9 cellular contexts compared by ENCODE assay signal in genomic region chr12:46374286-46374685, GRCh38. TPM values are rescaled to one million over a fixed set of nuclear protein-coding genes. Genes with fewer than 3 reads are reported as not detected.
A peak's percentile ranks its signal among the peaks of the same experiment; 100 is the strongest.
DNase-seq lines count a peak whose midpoint lies in the region; ATAC-seq and TF ChIP-seq lines count a peak whose summit lies in the region.
"Had no signal": no experiment of that assay in that cellular context is flagged by ENCODE, and none has a peak within 500 bp of the region (broad histone marks: within the 10 kb centered on the region; RNA-seq: fewer than 3 reads in every experiment).

No MANE protein-coding gene starts in this region.

- H3K9ac ChIP-seq in mammary epithelial cell (ENCODE audit: insufficient read depth, low read length): no peak overlapping the region

- TF ChIP-seq CTCF in MCF 10A (IDR thresholded peaks at IDR 0.05; ENCODE audit: unreplicated experiment) (no peak), mammary epithelial cell (conservative IDR thresholded peaks at IDR 0.05 in 1 of 2, IDR thresholded peaks at IDR 0.05 in 1 of 2; ENCODE audit: extremely low read depth in 1 of 2, insufficient read depth in 1 of 2, low read depth in 1 of 2, low read length in 2 of 2) (no peak), mesothelial cell of epicardium (IDR thresholded peaks at IDR 0.05; ENCODE audit: unreplicated experiment) (no peak), upper lobe of right lung (IDR thresholded peaks at IDR 0.05) (no peak)

- CTCF ChIA-PET in MCF 10A (lab: Yijun Ruan, JAX): interaction anchor here (1.0 to 1.5 kb wide), 2 partner anchors 178 to 302 kb away, joined by 3 read pairs; no protein-coding TSS in a partner anchor
- CTCF ChIA-PET in mammary epithelial cell (lab: Charles Lee; ENCODE audit: low non-redundant PET): no interaction called here

- no peak overlapping the region for H3K27ac ChIP-seq in mammary epithelial cell (ENCODE audit: insufficient read depth, low read depth, low read length)
- peak overlapping the region; percentile 98 for H3K27ac ChIP-seq in upper lobe of right lung
- H3K27ac ChIP-seq: cardiac muscle cell had no signal

- H3K4me2 ChIP-seq in mammary epithelial cell (ENCODE audit: insufficient read depth, low read depth, low read length): no peak overlapping the region

- no peak overlapping the region for H2AFZ ChIP-seq in mammary epithelial cell (ENCODE audit: low read depth, low read length)

- in situ Hi-C loops in mammary epithelial cell (cut with MboI; ENCODE audit: low sequenced_read_pairs in 2 of 2): no loop called here

- H3K36me3 Mint-ChIP-seq in MCF 10A (ENCODE audit: insufficient read depth, unreplicated experiment) (peaks cover 41% of the 10 kb centered on the region), mesothelial cell of epicardium (peaks cover 8% of the 10 kb centered on the region)
- H3K36me3 Mint-ChIP-seq in activated naive CD8-positive, alpha-beta T cell: peaks cover 14% of the 10 kb centered on the region

- no peaks in the 10 kb centered on the region for H3K27me3 Mint-ChIP-seq in MCF 10A (ENCODE audit: insufficient read depth, unreplicated experiment)
- no peaks in the 10 kb centered on the region for H3K27me3 Mint-ChIP-seq in activated naive CD8-positive, alpha-beta T cell
- peaks cover 5% of the 10 kb centered on the region for H3K27me3 Mint-ChIP-seq in mesothelial cell of epicardium (ENCODE audit: low read depth)

- dilution Hi-C loops in mammary epithelial cell (cut with HindIII; ENCODE audit: low sequenced_read_pairs): loop anchor here (25.0 kb wide), 1 partner anchor 638 kb away; no protein-coding TSS in a partner anchor

- 74% methylated on average over 1 of the region's 1 CpG for WGBS in mammary epithelial cell (ENCODE audit: low coverage, missing lambda C conversion rate)

- POLR2A ChIA-PET in MCF 10A (lab: Yijun Ruan, JAX): interaction anchor here (0.6 to 15.1 kb wide), 8 partner anchors 7 to 304 kb away, joined by 3 to 302 read pairs (median 4); partner anchors contain the start of gene SLC38A2

- H3K9me3 ChIP-seq in mammary epithelial cell (replicated peaks; ENCODE audit: insufficient read depth, low read length) (no peaks in the 10 kb centered on the region), upper lobe of right lung (no peaks in the 10 kb centered on the region)

- ATAC-seq in upper lobe of right lung: no peak
- ATAC-seq in GM18498 (IDR thresholded peaks at IDR 0.05; ENCODE audit: unreplicated experiment): no peak

- no peak for DNase-seq in MCF 10A (ENCODE audit: unreplicated experiment)
- DNase-seq in mammary epithelial cell: no peak
- no peak for DNase-seq in mesothelial cell of epicardium (ENCODE audit: low spot score in 2 of 2, unreplicated experiment in 2 of 2)
- no peak for DNase-seq in upper lobe of right lung
- DNase-seq in NCI-H82 treated with DMSO at 0.1 percent for 48 hours (lab: John Stamatoyannopoulos, UW; ENCODE audit: unreplicated experiment): no peak
- DNase-seq in activated gamma-delta T cell treated with Interleukin-2 at 50 U/mL for 16 hours: no peak

- BruUV-seq in MCF 10A (replicated peaks; lab: Mats Ljungman, UMichigan) (no TSS peak), mammary epithelial cell (replicated peaks; lab: Mats Ljungman, UMichigan) (no TSS peak)

- H3K4me1 Mint-ChIP-seq in MCF 10A (ENCODE audit: insufficient read depth, unreplicated experiment): peaks cover 12% of the 10 kb centered on the region
- peaks cover 38% of the 10 kb centered on the region for H3K4me1 Mint-ChIP-seq in activated naive CD8-positive, alpha-beta T cell (ENCODE audit: low read depth)
- H3K4me1 Mint-ChIP-seq in mesothelial cell of epicardium: peaks cover 33% of the 10 kb centered on the region

- H3K4me3 ChIP-seq in mammary epithelial cell (replicated peaks in 1 of 3; ENCODE audit: insufficient read depth in 1 of 3, low read depth in 2 of 3, low read length in 3 of 3) (no peak overlapping the region), upper lobe of right lung (peak overlapping the region; percentile 92)

- intact Hi-C loops in MCF 10A (cut with micrococcal nuclease): loop anchor here (5.0 kb wide), 3 partner anchors 222 to 648 kb away; no protein-coding TSS in a partner anchor
- intact Hi-C loops in mammary epithelial cell (cut with micrococcal nuclease): loop anchor here (5.0 kb wide), 2 partner anchors 558 to 648 kb away; no protein-coding TSS in a partner anchor
- intact Hi-C loops in upper lobe of right lung (cut with DNase I): no loop called here

- no peaks in the 10 kb centered on the region for H3K9me3 Mint-ChIP-seq in MCF 10A (ENCODE audit: unreplicated experiment)
- no peaks in the 10 kb centered on the region for H3K9me3 Mint-ChIP-seq in activated naive CD8-positive, alpha-beta T cell (ENCODE audit: low read depth)
- no peaks in the 10 kb centered on the region for H3K9me3 Mint-ChIP-seq in mesothelial cell of epicardium

- H3K4me3 Mint-ChIP-seq in MCF 10A (ENCODE audit: unreplicated experiment): peak overlapping the region; percentile 93
- H3K4me3 Mint-ChIP-seq in activated naive CD8-positive, alpha-beta T cell: peak overlapping the region; percentile 98
- peak overlapping the region; percentile 95 for H3K4me3 Mint-ChIP-seq in mesothelial cell of epicardium

- no peaks in the 10 kb centered on the region for H3K27me3 ChIP-seq in mammary epithelial cell (ENCODE audit: insufficient read depth, low read length)
- no peaks in the 10 kb centered on the region for H3K27me3 ChIP-seq in upper lobe of right lung
- H3K27me3 ChIP-seq: cardiac muscle cell had no signal

- no peak overlapping the region for H3K27ac Mint-ChIP-seq in MCF 10A (ENCODE audit: low read depth, unreplicated experiment)
- H3K27ac Mint-ChIP-seq in activated naive CD8-positive, alpha-beta T cell: peak overlapping the region; percentile 95
- H3K27ac Mint-ChIP-seq in mesothelial cell of epicardium: no peak overlapping the region

- peaks cover 14% of the 10 kb centered on the region for H4K20me1 ChIP-seq in mammary epithelial cell (ENCODE audit: insufficient read depth, low read length)

- H3K36me3 ChIP-seq in mammary epithelial cell (ENCODE audit: insufficient read depth, low read length) (peaks cover 19% of the 10 kb centered on the region), upper lobe of right lung (peaks cover 19% of the 10 kb centered on the region)

- peaks cover 46% of the 10 kb centered on the region for H3K79me2 ChIP-seq in mammary epithelial cell (ENCODE audit: insufficient read depth, low read length)

- H3K4me1 ChIP-seq in mammary epithelial cell (ENCODE audit: insufficient read depth, low read length): peaks cover 10% of the 10 kb centered on the region
- H3K4me1 ChIP-seq in upper lobe of right lung: peaks cover 20% of the 10 kb centered on the region

RNA-seq across cellular contexts. Expression of gene SLC38A2, which starts 1.7 kb away (rescaled TPM):
- total RNA-seq in MCF 10A (2022): 817 and 1,070 TPM in 2 replicates
- total RNA-seq in mammary epithelial cell: 100 to 1,000 TPM; 774 to 995 TPM
- polyA plus RNA-seq in mammary epithelial cell: 153 TPM
- 348 TPM for polyA minus RNA-seq in mammary epithelial cell
- total RNA-seq in mesothelial cell of epicardium: 256 to 274 TPM (median 261 TPM) in 3 replicates
- total RNA-seq in upper lobe of right lung: 343 TPM
